11 cellular contexts compared by ENCODE assay signal in the genomic region with DNA sequence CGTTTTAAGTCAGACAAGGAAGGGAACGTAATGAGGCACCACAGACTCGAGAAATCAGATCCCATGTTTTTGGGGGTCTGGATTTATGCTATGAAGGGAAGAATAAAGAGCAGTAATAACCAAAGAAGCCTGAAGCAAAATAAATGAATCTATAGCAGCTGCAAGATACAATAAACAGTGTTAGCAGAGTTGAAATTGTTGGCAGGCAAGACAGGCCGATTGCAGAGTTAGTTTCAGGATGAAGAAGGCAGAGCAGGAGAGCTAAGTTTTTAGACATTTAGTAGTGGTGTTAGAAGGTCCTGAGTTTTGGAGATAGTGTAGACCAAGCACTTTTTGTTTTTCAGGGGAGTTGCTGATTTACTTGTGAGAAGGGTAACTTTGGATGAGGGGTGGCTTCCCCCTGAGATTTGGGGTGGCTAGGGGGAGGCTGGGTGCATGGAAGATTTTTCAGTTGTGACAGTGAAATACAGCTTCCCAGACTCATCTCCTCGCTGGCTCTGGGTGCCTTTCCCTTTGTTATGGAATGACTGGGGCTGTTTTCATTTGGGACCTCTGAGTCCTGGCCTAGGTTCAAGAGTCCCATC. TPM values are rescaled to one million over a fixed set of nuclear protein-coding genes. Genes with fewer than 3 reads are reported as not detected.
DNase-seq lines count a peak whose midpoint lies in the region; ATAC-seq and TF ChIP-seq lines count a peak whose summit lies in the region.
"Had no signal": no experiment of that assay in that cellular context is flagged by ENCODE, and none has a peak within 500 bp of the region (broad histone marks: within the 10 kb centered on the region; RNA-seq: fewer than 3 reads in every experiment).

No MANE protein-coding gene starts in this region.

- no peaks in the 10 kb centered on the region for H3K9me3 Mint-ChIP-seq in activated T-cell treated with anti-CD3 and anti-CD28 coated beads, Interleukin-2, amount 50 U/mL, for 72 hours
- no peaks in the 10 kb centered on the region for H3K9me3 Mint-ChIP-seq in activated naive CD4-positive, alpha-beta T cell treated with anti-CD3 and anti-CD28 coated beads, Interleukin-2, amount 10 ng/mL, durations not matched to agents 7 days and 5 days
- H3K9me3 Mint-ChIP-seq: activated T-helper 2 cell treated with anti-CD3 and anti-CD28 coated beads, Interferon-gamma antibody, Interleukin-2, Interleukin-4, amounts not matched to agents 10 μg/mL and 5 μg/mL and 100 μg/mL, durations not matched to agents 14 hours and 24 hours and 36 hours had no signal

- no peak overlapping the region for H3K4me2 ChIP-seq in neural cell (ENCODE audit: low read length)
- H3K4me2 ChIP-seq: BLaER1 had no signal

- no peaks in the 10 kb centered on the region for H3K36me3 Mint-ChIP-seq in activated T-cell treated with anti-CD3 and anti-CD28 coated beads, Interleukin-2, amount 50 U/mL, for 72 hours (ENCODE audit: insufficient read depth in 2 of 2)
- H3K36me3 Mint-ChIP-seq in activated naive CD4-positive, alpha-beta T cell treated with anti-CD3 and anti-CD28 coated beads, Interleukin-2, amount 10 ng/mL, durations not matched to agents 7 days and 5 days, result no peaks in the 10 kb centered on the region

- no peaks in the 10 kb centered on the region for H3K9me2 ChIP-seq in neural cell (ENCODE audit: insufficient read depth, low read length)

- H3K79me2 ChIP-seq in neural cell (replicated peaks; ENCODE audit: insufficient read depth, low read length), result no peaks in the 10 kb centered on the region

- POLR2A ChIA-PET in AG04450 (lab: Yijun Ruan, JAX), result interaction anchor here (0.7 to 2.9 kb wide), 9 partner anchors 27 to 77 kb away, joined by 3 to 19 read pairs (median 3); a partner anchor contains a TSS
- POLR2A ChIA-PET in Panc1 (lab: Charles Lee), result no interaction called here

- BruUV-seq in Panc1 (replicated peaks; lab: Mats Ljungman, UMichigan), result no TSS peak

- H3K27me3 Mint-ChIP-seq in activated T-cell treated with anti-CD3 and anti-CD28 coated beads, Interleukin-2, amount 50 U/mL, for 72 hours (ENCODE audit: low read depth), result no peaks in the 10 kb centered on the region
- peaks cover 6% of the 10 kb centered on the region for H3K27me3 Mint-ChIP-seq in activated naive CD4-positive, alpha-beta T cell treated with anti-CD3 and anti-CD28 coated beads, Interleukin-2, amount 10 ng/mL, durations not matched to agents 7 days and 5 days

- DNase-seq in AG04450 (ENCODE audit: low read depth, low spot score) (no peak), Panc1 (ENCODE audit: low read depth, low spot score) (no peak), fibroblast of mammary gland (ENCODE audit: low read depth) (no peak), AML-193 (lab: John Stamatoyannopoulos, UW) (no peak)
- no peak for DNase-seq in activated T-cell treated with anti-CD3 and anti-CD28 coated beads, Interleukin-2, amount 50 U/mL, for 72 hours
- DNase-seq in activated naive CD4-positive, alpha-beta T cell treated with anti-CD3 and anti-CD28 coated beads, Interleukin-2, amount 10 ng/mL, durations not matched to agents 7 days and 5 days, result no peak
- DNase-seq: RPMI8226 had no signal

- no peaks in the 10 kb centered on the region for H3F3A ChIP-seq in neural cell (ENCODE audit: insufficient read depth, low read length, poor library complexity, severe bottlenecking)

- H3K9ac ChIP-seq in neural cell (ENCODE audit: low read length), result no peak overlapping the region
- H3K9ac ChIP-seq: BLaER1 had no signal

- H3K27ac ChIP-seq in AG04450 (ENCODE audit: low read depth, low read length) (peak overlapping the region; percentile 97), Panc1 (ENCODE audit: low read length) (no peak overlapping the region), neural cell (ENCODE audit: low read length) (peak overlapping the region; percentile 60)
- H3K27ac ChIP-seq: BLaER1 had no signal

- TF ChIP-seq EP300 in neural cell (conservative IDR thresholded peaks at IDR 0.05; ENCODE audit: poor library complexity, severe bottlenecking), result no peak

- H3K4me1 Mint-ChIP-seq in activated T-cell treated with anti-CD3 and anti-CD28 coated beads, Interleukin-2, amount 50 U/mL, for 72 hours (ENCODE audit: low read depth), result no peaks in the 10 kb centered on the region
- no peaks in the 10 kb centered on the region for H3K4me1 Mint-ChIP-seq in activated naive CD4-positive, alpha-beta T cell treated with anti-CD3 and anti-CD28 coated beads, Interleukin-2, amount 10 ng/mL, durations not matched to agents 7 days and 5 days

- H3K4me3 Mint-ChIP-seq in activated T-cell treated with anti-CD3 and anti-CD28 coated beads, Interleukin-2, amount 50 U/mL, for 72 hours, result no peak overlapping the region
- H3K4me3 Mint-ChIP-seq in activated naive CD4-positive, alpha-beta T cell treated with anti-CD3 and anti-CD28 coated beads, Interleukin-2, amount 10 ng/mL, durations not matched to agents 7 days and 5 days, result no peak overlapping the region

- H3K4me3 ChIP-seq in AG04450 (ENCODE audit: low read depth, low read length), result peak overlapping the region; percentile 83
- peak overlapping the region; percentile 37 to 40; a peak in 3 of 4 replicates for H3K4me3 ChIP-seq in Panc1 (ENCODE audit: low read depth in 2 of 2, low read length in 2 of 2)
- H3K4me3 ChIP-seq in fibroblast of mammary gland (ENCODE audit: control insufficient read depth, low read depth, low read length), result peak overlapping the region; percentile 84
- no peak overlapping the region for H3K4me3 ChIP-seq in neural cell (ENCODE audit: low read length)
- H3K4me3 ChIP-seq: BLaER1 had no signal

- ATAC-seq in Panc1 (no peak), GM18870 (IDR thresholded peaks at IDR 0.05; ENCODE audit: unreplicated experiment) (no peak)
- ATAC-seq in activated T-cell treated with anti-CD3 and anti-CD28 coated beads, Interleukin-2, amount 50 U/mL, for 72 hours (replicated peaks in 1 of 2), result no peak

- H2AFZ ChIP-seq in neural cell (ENCODE audit: low read depth, low read length), result no peak overlapping the region

- H3K9me3 ChIP-seq in AG04450 (ENCODE audit: control insufficient read depth, insufficient read depth, low read length) (no peaks in the 10 kb centered on the region), Panc1 (ENCODE audit: control insufficient read depth, insufficient read depth, low read depth, low read length) (no peaks in the 10 kb centered on the region), neural cell (ENCODE audit: low read length) (no peaks in the 10 kb centered on the region)
- H3K9me3 ChIP-seq: BLaER1 had no signal

- no peaks in the 10 kb centered on the region for H3K4me1 ChIP-seq in Panc1 (ENCODE audit: control insufficient read depth, insufficient read depth, low read length)
- H3K4me1 ChIP-seq: BLaER1 had no signal

- CTCF ChIA-PET in AG04450 (lab: Charles Lee) (interaction anchor here (0.8 to 6.5 kb wide), 5 partner anchors 9 to 167 kb away, joined by 4 to 70 read pairs (median 4); no protein-coding TSS in a partner anchor), Panc1 (lab: Charles Lee) (no interaction called here)
- CTCF ChIA-PET in activated naive CD4-positive, alpha-beta T cell treated with anti-CD3 and anti-CD28 coated beads, Interleukin-2, amount 10 ng/mL, durations not matched to agents 7 days and 5 days (lab: Charles Lee), result interaction anchor here (0.9 to 1.2 kb wide), 2 partner anchors 21 to 26 kb away, joined by 3 to 4 read pairs; no protein-coding TSS in a partner anchor

- no peaks in the 10 kb centered on the region for H4K20me1 ChIP-seq in neural cell (ENCODE audit: insufficient read depth)
- H4K20me1 ChIP-seq: BLaER1 had no signal

- no peak for TF ChIP-seq RAD21 in neural cell (conservative IDR thresholded peaks at IDR 0.05)

- TF ChIP-seq CTCF in AG04450 (IDR thresholded peaks at IDR 0.05; ENCODE audit: low read depth, low read length) (no peak), Panc1 (IDR thresholded peaks at IDR 0.05) (no peak), fibroblast of mammary gland (conservative IDR thresholded peaks at IDR 0.05; ENCODE audit: control insufficient read depth, insufficient read depth, low read depth, low read length) (no peak), neural cell (IDR thresholded peaks at IDR 0.05; ENCODE audit: poor library complexity, severe bottlenecking) (no peak)

- in situ Hi-C loops in Panc1 (cut with HindIII; ENCODE audit: low pct_unique_long_range_greater_than_20kb, low sequenced_read_pairs), result no loop called here

- H3K27ac Mint-ChIP-seq in activated T-cell treated with anti-CD3 and anti-CD28 coated beads, Interleukin-2, amount 50 U/mL, for 72 hours, result no peak overlapping the region
- H3K27ac Mint-ChIP-seq in activated naive CD4-positive, alpha-beta T cell treated with anti-CD3 and anti-CD28 coated beads, Interleukin-2, amount 10 ng/mL, durations not matched to agents 7 days and 5 days, result no peak overlapping the region
- H3K27ac Mint-ChIP-seq: activated T-helper 2 cell treated with anti-CD3 and anti-CD28 coated beads, Interferon-gamma antibody, Interleukin-2, Interleukin-4, amounts not matched to agents 10 μg/mL and 5 μg/mL and 100 μg/mL, durations not matched to agents 14 hours and 24 hours and 36 hours had no signal

- intact Hi-C loops in Panc1 (cut with micrococcal nuclease; ENCODE audit: unreplicated experiment), result no loop called here

- H3K36me3 ChIP-seq in Panc1 (ENCODE audit: control insufficient read depth, insufficient read depth, low read length), result no peaks in the 10 kb centered on the region
- no peaks in the 10 kb centered on the region for H3K36me3 ChIP-seq in neural cell (ENCODE audit: insufficient read depth, low read length)
- H3K36me3 ChIP-seq: BLaER1 had no signal

- H3K27me3 ChIP-seq in AG04450 (ENCODE audit: control insufficient read depth, insufficient read depth, low read length) (no peaks in the 10 kb centered on the region), Panc1 (ENCODE audit: control insufficient read depth, insufficient read depth, low read length) (no peaks in the 10 kb centered on the region), neural cell (ENCODE audit: insufficient read depth, low read depth, low read length) (no peaks in the 10 kb centered on the region)
- H3K27me3 ChIP-seq: BLaER1 had no signal

TF ChIP-seq in neural cell, 6 proteins besides CTCF, POLR2A, EP300 and RAD21 (continues in another document):
- TF ChIP-seq TAF1 (IDR thresholded peaks at IDR 0.05; ENCODE audit: low read depth) (no peak), MXI1 (conservative IDR thresholded peaks at IDR 0.05; ENCODE audit: poor library complexity, severe bottlenecking) (no peak), POLR2AphosphoS5 (IDR thresholded peaks at IDR 0.05) (no peak)

RNA-seq across cellular contexts. Expression of a gene that starts 0.6 kb away (rescaled TPM):
- polyA plus RNA-seq in AG04450 (2011; rRNA removed) (179 and 194 TPM in 2 replicates), neural cell (0.69 and 0.76 TPM in 2 replicates)
- polyA minus RNA-seq in AG04450 (2011; rRNA and poly(A)+ RNA removed), result 450 and 479 TPM in 2 replicates
- 1.9 TPM for total RNA-seq in Panc1 (2021; ENCODE audit: unreplicated experiment)
- 0.84 TPM for polyA plus RNA-seq in Panc1 (2012; ENCODE audit: insufficient read length)
- 0.93 and 2.9 TPM in 2 replicates for polyA minus RNA-seq in neural cell
- total RNA-seq in activated T-cell treated with anti-CD3 and anti-CD28 coated beads, Interleukin-2, amount 50 U/mL, for 72 hours, result under 1 TPM; 0.17 to 0.25 TPM
